ENCODE assay signal across 1 cellular context in the genomic region with DNA sequence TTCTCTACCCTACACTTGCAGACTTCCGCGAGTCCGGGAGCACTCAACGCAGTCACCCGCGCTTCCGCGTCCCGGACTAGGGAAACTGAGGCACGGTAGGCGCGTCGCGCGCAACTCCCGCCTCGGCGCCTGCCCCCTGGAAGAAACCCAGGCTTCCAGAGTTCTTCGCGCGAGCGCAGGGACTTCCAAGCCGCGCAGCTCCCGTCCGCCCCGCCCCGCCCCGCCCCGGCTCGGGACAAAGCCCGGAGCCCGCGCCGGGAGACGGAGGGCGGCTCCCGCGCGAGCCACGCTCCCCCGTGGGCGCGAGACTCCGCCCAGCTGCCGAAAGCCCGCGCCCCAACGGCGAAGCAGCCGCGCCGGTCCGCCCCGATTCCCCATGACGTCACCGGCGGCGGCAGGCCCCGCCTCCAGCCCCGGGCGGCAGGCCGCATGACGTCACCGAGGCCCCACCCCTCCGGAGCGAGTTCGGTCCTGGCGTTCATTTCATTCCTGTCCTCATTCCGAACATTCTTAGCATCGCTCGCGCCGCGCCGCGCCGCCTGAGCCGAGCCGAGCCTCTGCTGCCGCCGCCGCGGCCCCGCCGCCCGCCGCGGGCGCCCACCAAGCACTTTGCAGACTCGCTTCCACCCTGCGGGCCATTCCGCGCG.
TF ChIP-seq lines count a peak whose summit lies in the region.

TEAD1 (plus strand) TSS at position 498 of the 647 bp plus-strand sequence.

TF ChIP-seq in H1, 55 proteins besides CTCF, POLR2A, EP300 and RAD21 (continued from another document):
- TF ChIP-seq SIN3A (conservative IDR thresholded peaks at IDR 0.05 in 1 of 2, IDR thresholded peaks at IDR 0.05 in 1 of 2; ENCODE audit: low read depth in 1 of 2, low read length in 2 of 2) (peak in 1 of 2 experiments; percentile 85; a peak in 2 of 4 replicates), KDM4A (IDR thresholded peaks at IDR 0.05; ENCODE audit: low read depth, low read length, severe bottlenecking) (peak; percentile 4), BRCA1 (IDR thresholded peaks at IDR 0.05; ENCODE audit: low read depth, low read length) (0 out of 2 replicates have a peak, but pooled peaks have one; percentile 51), SP2 (IDR thresholded peaks at IDR 0.05; ENCODE audit: low read length) (no peak), EZH2 (IDR thresholded peaks at IDR 0.05; ENCODE audit: low read depth, low read length, severe bottlenecking) (no peak), FOSL1 (IDR thresholded peaks at IDR 0.05; ENCODE audit: insufficient read depth, low read depth, low read length) (no peak), NRF1 (IDR thresholded peaks at IDR 0.05; ENCODE audit: low read depth, low read length) (no peak), RFX5 (IDR thresholded peaks at IDR 0.05; ENCODE audit: borderline replicate concordance, low read depth, low read length) (no peak), EGR1 (IDR thresholded peaks at IDR 0.05; ENCODE audit: borderline replicate concordance, low read depth, low read length) (no peak), SP1 (IDR thresholded peaks at IDR 0.05; ENCODE audit: low read depth, low read length) (peak; percentile 69; the same call in 1 of the 2 replicates), ZNF274 (IDR thresholded peaks at IDR 0.05; ENCODE audit: borderline replicate concordance, extremely low read depth, low read length) (no peak), SAP30 (IDR thresholded peaks at IDR 0.05; ENCODE audit: insufficient read depth, insufficient replicate concordance, low read length) (no peak), GTF2F1 (IDR thresholded peaks at IDR 0.05; ENCODE audit: borderline replicate concordance, low read depth, low read length) (peak; percentile 58; the same call in 1 of the 2 replicates), GABPA (IDR thresholded peaks at IDR 0.05; ENCODE audit: borderline replicate concordance, insufficient read depth, low read length) (no peak), TBP (IDR thresholded peaks at IDR 0.05; ENCODE audit: low read depth, low read length) (peak; percentile 59; the same call in 1 of the 2 replicates), CBX8 (IDR thresholded peaks at IDR 0.05; ENCODE audit: borderline replicate concordance, low read depth, low read length) (no peak), HDAC6 (IDR thresholded peaks at IDR 0.05; ENCODE audit: low read depth, low read length) (no peak), RNF2 (IDR thresholded peaks at IDR 0.05; ENCODE audit: borderline replicate concordance, low read depth, low read length, missing control alignments, poor library complexity, severe bottlenecking) (no peak), ASH2L (IDR thresholded peaks at IDR 0.05; ENCODE audit: low read length) (peak; percentile 36), RXRA (IDR thresholded peaks at IDR 0.05; ENCODE audit: insufficient read depth, low read depth, low read length) (no peak), SP4 (IDR thresholded peaks at IDR 0.05; ENCODE audit: low read length) (peak; percentile 76; the same call in 1 of the 2 replicates), CHD7 (IDR thresholded peaks at IDR 0.05; ENCODE audit: insufficient replicate concordance, low read length) (no peak), TAF1 (IDR thresholded peaks at IDR 0.05; ENCODE audit: low read depth, low read length) (peak; percentile 75), PHF8 (conservative IDR thresholded peaks at IDR 0.05; ENCODE audit: low read depth, low read length) (peak; percentile 31; the same call in 1 of the 2 replicates), MAFK (IDR thresholded peaks at IDR 0.05; ENCODE audit: low read depth, low read length) (no peak), BCL11A (IDR thresholded peaks at IDR 0.05; ENCODE audit: low read depth in 2 of 2, low read length in 2 of 2) (no peak), JUND (IDR thresholded peaks at IDR 0.05; ENCODE audit: low read length) (peak; percentile 99), POU5F1 (IDR thresholded peaks at IDR 0.05; ENCODE audit: low read depth, low read length) (no peak)
- TF ChIP-seq, protein P1, sequence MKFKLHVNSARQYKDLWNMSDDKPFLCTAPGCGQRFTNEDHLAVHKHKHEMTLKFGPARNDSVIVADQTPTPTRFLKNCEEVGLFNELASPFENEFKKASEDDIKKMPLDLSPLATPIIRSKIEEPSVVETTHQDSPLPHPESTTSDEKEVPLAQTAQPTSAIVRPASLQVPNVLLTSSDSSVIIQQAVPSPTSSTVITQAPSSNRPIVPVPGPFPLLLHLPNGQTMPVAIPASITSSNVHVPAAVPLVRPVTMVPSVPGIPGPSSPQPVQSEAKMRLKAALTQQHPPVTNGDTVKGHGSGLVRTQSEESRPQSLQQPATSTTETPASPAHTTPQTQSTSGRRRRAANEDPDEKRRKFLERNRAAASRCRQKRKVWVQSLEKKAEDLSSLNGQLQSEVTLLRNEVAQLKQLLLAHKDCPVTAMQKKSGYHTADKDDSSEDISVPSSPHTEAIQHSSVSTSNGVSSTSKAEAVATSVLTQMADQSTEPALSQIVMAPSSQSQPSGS (IDR thresholded peaks at IDR 0.05; ENCODE audit: low read length) = peak; percentile 81; the same call in 1 of the 2 replicates
